In genomic region chrX:38916801-38917200, GRCh38 we compare ENCODE assay signal across 30 cellular contexts.
"Had no signal": no experiment of that assay in that cellular context is flagged by ENCODE, and none has a peak within 500 bp of the region (broad histone marks: within the 10 kb centered on the region; RNA-seq: fewer than 3 reads in every experiment).

No MANE protein-coding gene starts in this region.

- H3K4me1 ChIP-seq: lower lobe of right lung, thyroid gland had no signal

- H3K27ac ChIP-seq: epithelial cell of prostate, lower lobe of right lung, neutrophil, thyroid gland had no signal

- H3K36me3 ChIP-seq: lower lobe of right lung, neutrophil, thyroid gland had no signal

- H3K36me3 Mint-ChIP-seq: brain; stimulated activated memory B cell treated with anti-CD40 and anti-IgM and Interleukin-4, amounts not matched to agents 10 μg/mL and 1 μg/mL and 100 μg/mL, for 72 hours had no signal

- FAIRE-seq: colon, frontal cortex had no signal

- H3K4me3 Mint-ChIP-seq: activated CD4-positive, alpha-beta T cell treated with anti-CD3 and anti-CD28 coated beads for 36 hours; activated naive CD8-positive, alpha-beta T cell; brain; immature natural killer cell; nephron progenitor cell; stimulated activated memory B cell treated with anti-CD40 and anti-IgM and Interleukin-4, amounts not matched to agents 10 μg/mL and 1 μg/mL and 100 μg/mL, for 72 hours; stimulated activated naive CD8-positive, alpha-beta T cell treated with anti-CD3 and anti-CD28 coated beads, Interleukin-15, amount 100 ng/mL, for 72 hours; T-helper 2 cell treated with Interferon-gamma antibody and Interleukin-4, amounts not matched to agents 5 μg/mL and 100 μg/mL, for 36 hours had no signal

- H3K27me3 ChIP-seq: neutrophil, thyroid gland had no signal

- DNase-seq: activated CD4-positive, alpha-beta T cell treated with anti-CD3 and anti-CD28 coated beads for 36 hours; activated CD4-positive, CD25-positive, alpha-beta regulatory T cell; activated effector memory CD4-positive, alpha-beta T cell treated with Interleukin-2 at 50 U/mL for 16 hours; activated naive CD4-positive, alpha-beta T cell treated with Interleukin-2 at 50 U/mL for 16 hours; anterior cingulate cortex; central memory CD4-positive, alpha-beta T cell; dermis blood vessel endothelial cell; effector CD4-positive, alpha-beta T cell; hypothalamus; immature natural killer cell; lower lobe of right lung; mesendoderm; nephron progenitor cell; stimulated activated CD4-positive, alpha-beta T cell treated with anti-CD3 and anti-CD28 coated beads, Interleukin-1b, Interleukin-23, amount 100 ng/mL, for 48 hours; stimulated activated CD4-positive, alpha-beta T cell treated with anti-CD3 and anti-CD28 coated beads, Interleukin-4, amount 100 ng/mL, for 4 hours; stimulated activated CD8-positive, alpha-beta memory T cell treated with anti-CD3 and anti-CD28 coated beads, Interleukin-4, amount 100 ng/mL, for 48 hours; stimulated activated naive CD8-positive, alpha-beta T cell treated with anti-CD3 and anti-CD28 coated beads, Interleukin-15, amount 100 ng/mL, for 72 hours; substantia nigra; T-helper 1 cell; thyroid gland had no signal

- H3K4me3 ChIP-seq: lower lobe of right lung, smooth muscle cell, thyroid gland had no signal

- H3K4me2 ChIP-seq: smooth muscle cell had no signal

- ATAC-seq: activated CD4-positive, alpha-beta T cell treated with anti-CD3 and anti-CD28 coated beads for 36 hours; lower lobe of right lung; sciatic nerve; stimulated activated memory B cell treated with anti-CD40 and anti-IgM and Interleukin-4, amounts not matched to agents 10 μg/mL and 1 μg/mL and 100 μg/mL, for 72 hours; stimulated activated naive CD8-positive, alpha-beta T cell treated with anti-CD3 and anti-CD28 coated beads, Interleukin-15, amount 100 ng/mL, for 72 hours had no signal

- H3K9me3 ChIP-seq: lower lobe of right lung, neutrophil, thyroid gland had no signal

- H3K4me1 Mint-ChIP-seq: activated CD4-positive, alpha-beta T cell treated with anti-CD3 and anti-CD28 coated beads for 36 hours; immature natural killer cell; stimulated activated memory B cell treated with anti-CD40 and anti-IgM and Interleukin-4, amounts not matched to agents 10 μg/mL and 1 μg/mL and 100 μg/mL, for 72 hours; stimulated activated naive CD8-positive, alpha-beta T cell treated with anti-CD3 and anti-CD28 coated beads, Interleukin-15, amount 100 ng/mL, for 72 hours had no signal

- H3K9me3 Mint-ChIP-seq: immature natural killer cell; T-helper 2 cell treated with Interferon-gamma antibody and Interleukin-4, amounts not matched to agents 5 μg/mL and 100 μg/mL, for 36 hours had no signal

- H3K27me3 Mint-ChIP-seq: activated CD4-positive, alpha-beta T cell treated with anti-CD3 and anti-CD28 coated beads for 36 hours; activated naive CD8-positive, alpha-beta T cell; stimulated activated memory B cell treated with anti-CD40 and anti-IgM and Interleukin-4, amounts not matched to agents 10 μg/mL and 1 μg/mL and 100 μg/mL, for 72 hours; stimulated activated naive CD8-positive, alpha-beta T cell treated with anti-CD3 and anti-CD28 coated beads, Interleukin-15, amount 100 ng/mL, for 72 hours had no signal

- H3K27ac Mint-ChIP-seq: activated CD4-positive, alpha-beta T cell treated with anti-CD3 and anti-CD28 coated beads for 36 hours; activated naive CD8-positive, alpha-beta T cell; immature natural killer cell; nephron progenitor cell; stimulated activated memory B cell treated with anti-CD40 and anti-IgM and Interleukin-4, amounts not matched to agents 10 μg/mL and 1 μg/mL and 100 μg/mL, for 72 hours; stimulated activated naive CD8-positive, alpha-beta T cell treated with anti-CD3 and anti-CD28 coated beads, Interleukin-15, amount 100 ng/mL, for 72 hours; T-helper 2 cell treated with Interferon-gamma antibody and Interleukin-4, amounts not matched to agents 5 μg/mL and 100 μg/mL, for 36 hours had no signal
